In the genomic region with DNA sequence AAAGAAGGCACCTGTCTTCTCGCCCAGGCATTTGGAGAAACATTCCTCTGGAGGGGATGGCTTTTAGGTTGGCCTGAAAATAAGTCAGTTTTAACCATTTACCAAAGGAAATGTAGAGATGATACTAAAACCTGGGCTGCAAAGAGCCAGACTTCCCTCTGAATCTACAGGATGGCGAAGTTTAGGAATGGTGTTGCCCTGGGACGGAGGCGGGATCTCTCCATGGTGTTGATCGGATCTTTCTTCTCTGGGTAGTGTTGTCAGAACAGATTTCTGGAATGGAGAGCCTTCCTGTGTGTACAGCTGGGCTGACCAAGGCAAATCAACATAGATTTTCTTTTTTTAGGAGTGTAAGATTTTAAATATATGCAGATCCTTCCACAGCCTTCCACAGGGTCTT, we compare ENCODE assay signal across 24 cellular contexts.
DNase-seq lines count a peak whose midpoint lies in the region; FAIRE-seq and TF ChIP-seq lines count a peak whose summit lies in the region.
"Had no signal": no experiment of that assay in that cellular context is flagged by ENCODE, and none has a peak within 500 bp of the region (broad histone marks: within the 10 kb centered on the region; RNA-seq: fewer than 3 reads in every experiment).

No MANE protein-coding gene starts in this region.

- H3K36me3 ChIP-seq in HEK293 (ENCODE audit: control insufficient read depth in 2 of 2, insufficient read depth in 1 of 2, low read length in 2 of 2), result no peaks in the 10 kb centered on the region
- no peaks in the 10 kb centered on the region for H3K36me3 ChIP-seq in H1 (ENCODE audit: control insufficient read depth in 2 of 4, insufficient read depth in 4 of 4, low read length in 3 of 4)
- no peaks in the 10 kb centered on the region for H3K36me3 ChIP-seq in WERI-Rb-1
- H3K36me3 ChIP-seq in transverse colon, result no peaks in the 10 kb centered on the region
- H3K36me3 ChIP-seq: BE2C, BLaER1 had no signal

- H3K9ac ChIP-seq in H1 (replicated peaks in 1 of 4; ENCODE audit: extremely low read depth in 1 of 4, low read depth in 3 of 4, low read length in 3 of 4), result no peak overlapping the region
- H3K9ac ChIP-seq: BLaER1 had no signal

- in situ Hi-C loops in transverse colon (cut with MboI; ENCODE audit: low pct_ligation_motif_present in 1 of 4, low pct_unique_long_range_greater_than_20kb in 1 of 4, low sequenced_read_pairs in 3 of 4), result no loop called here

- H3K18ac ChIP-seq in H1 (ENCODE audit: extremely low read depth, low read length), result no peak overlapping the region

- no peak for DNase-seq in H1 (ENCODE audit: low read depth in 1 of 2, low spot score in 2 of 2)
- DNase-seq in WERI-Rb-1, result no peak
- no peak for DNase-seq in stimulated activated CD4-positive, alpha-beta T cell treated with anti-CD3 and anti-CD28 coated beads, Interleukin-4, amount 100 ng/mL, for 24 hours
- no peak for DNase-seq in transverse colon
- DNase-seq: 8988T; ACHN; BE2C; C1 segment of cervical spinal cord; CD4-positive, alpha-beta memory T cell; CD4-positive, CD25-positive, alpha-beta regulatory T cell; CD8-positive, alpha-beta memory T cell; COR-L47; DMS 273 treated with DMSO at 0.1 percent for 48 hours; DMS153; DMS53; DMS79; DND-41; EL; GDM1 had no signal

- 0 out of 2 replicates have a peak overlapping the region, but pooled peaks have one; percentile 50 for H2BK12ac ChIP-seq in H1 (ENCODE audit: low read depth, low read length)

- H4K8ac ChIP-seq in H1 (ENCODE audit: extremely low read depth, insufficient read depth, low read length), result no peak overlapping the region

- H3K4me3 ChIP-seq in HEK293 (ENCODE audit: low read depth, low read length), result no peak overlapping the region
- H3K4me3 ChIP-seq in H1 (ENCODE audit: extremely low read depth in 1 of 4, insufficient read depth in 2 of 4, low read depth in 3 of 4, low read length in 4 of 4), result no peak overlapping the region
- H3K4me3 ChIP-seq in WERI-Rb-1 (ENCODE audit: low read depth, low read length), result no peak overlapping the region
- no peak overlapping the region for H3K4me3 ChIP-seq in transverse colon
- H3K4me3 ChIP-seq: BLaER1, GM12878 had no signal

- H4K5ac ChIP-seq in H1 (ENCODE audit: insufficient read length, low read depth, low read length), result no peak overlapping the region

- H2AK5ac ChIP-seq in H1 (ENCODE audit: low read depth, low read length), result 0 out of 2 replicates have a peak overlapping the region, but pooled peaks have one; percentile 24

- H4K91ac ChIP-seq in H1 (replicated peaks; ENCODE audit: insufficient read length, low read length), result no peak overlapping the region

- no peak overlapping the region for H3K23ac ChIP-seq in H1 (ENCODE audit: insufficient read length)

- no peak for TF ChIP-seq RAD21 in H1 (IDR thresholded peaks at IDR 0.05 in 1 of 2, conservative IDR thresholded peaks at IDR 0.05 in 1 of 2; ENCODE audit: low read depth in 2 of 2, low read length in 2 of 2)

- H3K56ac ChIP-seq in H1 (replicated peaks; ENCODE audit: insufficient read length, low read depth, low read length), result no peak overlapping the region

- no peak overlapping the region for H3K4ac ChIP-seq in H1 (replicated peaks; ENCODE audit: insufficient read length, low read depth, low read length)

- H2BK120ac ChIP-seq in H1 (replicated peaks; ENCODE audit: low read depth, low read length), result no peak overlapping the region

- TF ChIP-seq EP300 in H1 (IDR thresholded peaks at IDR 0.05; ENCODE audit: borderline replicate concordance in 1 of 2, low read depth in 2 of 2, low read length in 2 of 2) (no peak), transverse colon (IDR thresholded peaks at IDR 0.05; ENCODE audit: low read depth) (no peak)

- no peak overlapping the region for H3K14ac ChIP-seq in H1 (ENCODE audit: insufficient read length)

- no peak overlapping the region for H2AFZ ChIP-seq in H1 (ENCODE audit: low read length)

- H3K4me1 ChIP-seq in HEK293 (ENCODE audit: control insufficient read depth, insufficient read depth, low read length), result no peaks in the 10 kb centered on the region
- no peaks in the 10 kb centered on the region; a peak in 3 of 7 replicates for H3K4me1 ChIP-seq in H1 (replicated peaks in 1 of 4; ENCODE audit: control insufficient read depth in 3 of 4, insufficient read depth in 4 of 4, low read length in 3 of 4)
- no peaks in the 10 kb centered on the region for H3K4me1 ChIP-seq in transverse colon
- H3K4me1 ChIP-seq: BLaER1 had no signal

- no peaks in the 10 kb centered on the region for H3K23me2 ChIP-seq in H1 (ENCODE audit: low read depth, low read length)

- POLR2A ChIA-PET in HEK293 (lab: Yijun Ruan, JAX) (no interaction called here), H1 (lab: Charles Lee; ENCODE audit: partially characterized antibody) (no interaction called here)

- CTCF ChIA-PET in HEK293 (lab: Yijun Ruan, JAX) (interaction anchor here (1.0 to 3.1 kb wide), 2 partner anchors 11 to 13 kb away, joined by 3 to 13 read pairs; no protein-coding TSS in a partner anchor), H1 (lab: Charles Lee; ENCODE audit: partially characterized antibody) (interaction anchor here (1.2 to 3.7 kb wide), 3 partner anchors 11 to 132 kb away, joined by 3 to 21 read pairs (median 5); no protein-coding TSS in a partner anchor)

- no peaks in the 10 kb centered on the region for H4K20me1 ChIP-seq in H1 (replicated peaks in 1 of 2; ENCODE audit: control insufficient read depth in 1 of 2, insufficient read depth in 2 of 2, low read length in 2 of 2)
- H4K20me1 ChIP-seq: BLaER1 had no signal

- FAIRE-seq in H1 (lab: Jason Lieb, UNC), result no peak
- FAIRE-seq: A204.1, GM12878, GM19239 had no signal

- no peak for TF ChIP-seq CTCF in HEK293 (tag by site-specific recombination; IDR thresholded peaks at IDR 0.05)
- no peak for TF ChIP-seq CTCF in H1 (IDR thresholded peaks at IDR 0.05; ENCODE audit: control extremely low read depth in 1 of 3, insufficient read depth in 1 of 3, low read depth in 1 of 3, low read length in 3 of 3)
- no peak for TF ChIP-seq CTCF in WERI-Rb-1 (IDR thresholded peaks at IDR 0.05; ENCODE audit: low read depth, low read length)
- no peak for TF ChIP-seq CTCF in transverse colon (IDR thresholded peaks at IDR 0.05)

- TF ChIP-seq POLR2A in H1 (IDR thresholded peaks at IDR 0.05; ENCODE audit: control extremely low read depth in 1 of 2, low read depth in 2 of 2, low read length in 2 of 2) (no peak), transverse colon (IDR thresholded peaks at IDR 0.05) (no peak)

- H3K79me2 ChIP-seq in H1 (ENCODE audit: control insufficient read depth in 1 of 2, insufficient read depth in 2 of 2, low read length in 2 of 2), result no peaks in the 10 kb centered on the region

- no peak overlapping the region for H2BK15ac ChIP-seq in H1 (ENCODE audit: low read length)

- H3K27ac ChIP-seq in HEK293 (ENCODE audit: extremely low read depth, low read depth, low read length) (no peak overlapping the region), H1 (ENCODE audit: low read depth, low read length) (no peak overlapping the region), WERI-Rb-1 (no peak overlapping the region), transverse colon (no peak overlapping the region)
- H3K27ac ChIP-seq: BLaER1 had no signal

- intact Hi-C loops in transverse colon (cut with DNase I; ENCODE audit: low total_unique reads), result no loop called here

- no peaks in the 10 kb centered on the region for H3K79me1 ChIP-seq in H1 (ENCODE audit: low read depth, low read length)

- H3K9me3 ChIP-seq in HEK293 (ENCODE audit: control insufficient read depth, insufficient read depth, low read depth, low read length) (no peaks in the 10 kb centered on the region), H1 (ENCODE audit: insufficient read depth in 2 of 2, low read depth in 1 of 2, low read length in 1 of 2) (no peaks in the 10 kb centered on the region), WERI-Rb-1 (ENCODE audit: severe bottlenecking) (no peaks in the 10 kb centered on the region), transverse colon (no peaks in the 10 kb centered on the region)
- H3K9me3 ChIP-seq: BE2C, BLaER1 had no signal

- no peak overlapping the region; the same call in 1 of the 2 replicates for H2BK20ac ChIP-seq in H1 (ENCODE audit: low read length)

- H3K4me2 ChIP-seq in H1 (ENCODE audit: insufficient read depth in 1 of 2, low read depth in 2 of 2, low read length in 2 of 2), result no peak overlapping the region
- H3K4me2 ChIP-seq: BLaER1 had no signal

- 96% methylated on average over 5 of the region's 5 CpGs; no CpG with 5 or more reads in 1 of the 2 experiments for WGBS in H1 (ENCODE audit: extremely low coverage in 1 of 2, insufficient coverage in 1 of 2, insufficient read length in 1 of 2, insufficient replicate concordance in 2 of 2, low coverage in 1 of 2, low lambda C conversion rate in 2 of 2, missing lambda C conversion rate in 1 of 2), 2 experiments
- 67 to 85% methylated on average over 1 to 5 of the region's 5 CpGs for WGBS in transverse colon (ENCODE audit: low coverage in 1 of 2), 2 donors

- H2BK5ac ChIP-seq in H1 (ENCODE audit: low read depth, low read length), result no peak overlapping the region

- no peaks in the 10 kb centered on the region for H3K27me3 ChIP-seq in H1 (replicated peaks in 1 of 4; ENCODE audit: control insufficient read depth in 3 of 4, extremely low read depth in 1 of 4, insufficient read depth in 3 of 4, low read length in 3 of 4)
- no peaks in the 10 kb centered on the region for H3K27me3 ChIP-seq in WERI-Rb-1 (ENCODE audit: insufficient read depth, low read depth, severe bottlenecking)
- H3K27me3 ChIP-seq in transverse colon, result peaks cover 5% of the 10 kb centered on the region
- H3K27me3 ChIP-seq: BE2C, BLaER1 had no signal

TF ChIP-seq in HEK293, 187 proteins besides CTCF, POLR2A, EP300 and RAD21 (continues in another document):
- no peak for TF ChIP-seq SP2 (tag by site-specific recombination; IDR thresholded peaks at IDR 0.05)

TF ChIP-seq in H1, 55 proteins besides CTCF, POLR2A, EP300 and RAD21:
- TF ChIP-seq BRCA1 (IDR thresholded peaks at IDR 0.05; ENCODE audit: low read depth, low read length) (no peak), KDM5A (IDR thresholded peaks at IDR 0.05; ENCODE audit: low read length) (no peak), SUZ12 (IDR thresholded peaks at IDR 0.05; ENCODE audit: low read length) (no peak), JUN (IDR thresholded peaks at IDR 0.05; ENCODE audit: low read depth, low read length) (no peak), CEBPB (IDR thresholded peaks at IDR 0.05; ENCODE audit: low read depth, low read length) (no peak)
TF ChIP-seq in H1: peak in this region for 0.
